In the genomic region with DNA sequence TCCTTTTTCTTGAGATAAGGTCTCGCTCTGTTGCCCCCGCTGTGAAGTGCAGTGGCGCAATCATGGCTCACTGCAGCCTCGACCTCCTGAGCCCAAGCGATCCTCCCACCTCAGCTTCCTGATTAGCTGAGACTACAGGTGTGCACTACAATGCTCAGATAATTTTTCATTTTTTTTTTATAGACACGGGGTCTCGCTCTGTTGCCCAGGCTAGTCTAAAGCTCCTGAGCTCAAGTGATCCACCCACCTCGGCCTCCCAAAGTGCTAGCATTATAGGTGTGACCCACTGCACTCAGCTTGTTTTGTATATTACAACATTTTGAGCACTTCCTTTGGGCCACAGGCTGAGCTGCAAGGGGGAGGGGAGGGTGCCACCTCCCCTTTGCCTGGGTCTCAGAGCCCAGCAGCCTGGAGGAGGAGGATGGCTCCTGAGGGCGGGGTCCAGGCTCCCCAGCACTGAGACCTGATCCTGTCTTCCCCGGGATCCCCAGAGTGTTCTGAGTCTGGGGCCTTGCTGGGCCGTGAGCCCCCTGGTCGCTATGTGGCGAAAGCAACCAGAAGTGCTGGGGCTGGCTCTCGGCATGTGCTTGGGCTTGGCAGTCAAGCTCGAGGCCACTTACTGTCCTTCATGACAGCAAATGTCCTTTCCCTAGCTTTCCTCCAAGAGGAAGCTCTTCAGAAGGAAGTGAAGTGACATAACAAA, we compare ENCODE assay signal across 1 cellular context.
TF ChIP-seq lines count a peak whose summit lies in the region.

No MANE protein-coding gene starts in this region.

TF ChIP-seq in K562, 482 proteins besides CTCF, POLR2A, EP300 and RAD21:
- TF ChIP-seq ZNF184 (CRISPR knock-in tag; IDR thresholded peaks at IDR 0.05), result no peak
- 0 out of 2 replicates have a peak, but pooled peaks have one; percentile 8 for TF ChIP-seq RBFOX2 (IDR thresholded peaks at IDR 0.05; ENCODE audit: low read depth, low read length)
